In the genomic region with DNA sequence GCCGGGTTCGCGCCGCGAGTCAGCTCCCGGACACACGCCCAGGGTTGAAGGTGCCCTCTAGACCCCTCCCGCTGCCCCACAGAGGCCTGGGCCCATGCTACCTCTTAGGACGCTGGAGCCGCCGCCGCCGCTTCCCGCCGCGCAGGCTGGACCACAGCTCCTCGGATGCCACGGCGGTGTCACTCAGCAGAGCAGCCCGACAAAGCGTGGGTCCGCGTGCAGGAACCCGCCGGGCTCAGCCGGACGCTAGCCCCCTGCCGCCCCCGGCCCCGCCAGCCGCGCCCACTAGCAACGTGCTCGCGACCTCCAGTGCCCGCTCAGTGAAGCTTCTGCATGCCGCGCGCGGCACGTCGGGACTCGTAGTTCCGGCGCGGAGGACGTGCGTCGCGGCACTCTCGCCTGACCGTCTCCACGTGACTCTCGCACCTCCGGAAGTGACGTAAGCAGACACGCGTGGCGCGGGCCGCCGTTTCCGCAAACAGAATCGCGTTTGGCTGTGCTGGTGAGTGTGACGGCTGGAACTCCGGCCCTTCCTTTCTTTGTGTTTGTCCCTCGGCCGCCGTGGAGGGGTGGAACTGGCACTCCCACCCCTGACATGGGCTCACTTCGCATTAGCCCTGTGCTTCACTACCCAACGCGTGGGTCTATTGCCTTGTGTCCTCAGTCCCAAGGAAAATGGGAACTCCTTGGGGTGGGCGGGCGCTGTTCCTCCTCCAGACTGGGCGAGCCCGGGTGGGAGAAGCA, we compare ENCODE assay signal across 1 cellular context.
A peak's percentile ranks its signal among the peaks of the same experiment; 100 is the strongest.
TF ChIP-seq lines count a peak whose summit lies in the region.

A gene with protein sequence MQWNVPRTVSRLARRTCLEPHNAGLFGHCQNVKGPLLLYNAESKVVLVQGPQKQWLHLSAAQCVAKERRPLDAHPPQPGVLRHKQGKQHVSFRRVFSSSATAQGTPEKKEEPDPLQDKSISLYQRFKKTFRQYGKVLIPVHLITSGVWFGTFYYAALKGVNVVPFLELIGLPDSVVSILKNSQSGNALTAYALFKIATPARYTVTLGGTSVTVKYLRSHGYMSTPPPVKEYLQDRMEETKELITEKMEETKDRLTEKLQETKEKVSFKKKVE (minus strand): TSS at position 331 of the 744 bp plus-strand sequence. CDS start 44,481 bp downstream, outside the sequence.
A gene (plus strand): TSS at position 446 of the 744 bp plus-strand sequence. CDS start 4,845 bp downstream, outside the sequence.

TF ChIP-seq in GM23338, 12 proteins besides CTCF, POLR2A, EP300 and RAD21:
- no peak for TF ChIP-seq ZNF331 (CRISPR knock-in tag; IDR thresholded peaks at IDR 0.05; ENCODE audit: low read depth)
- TF ChIP-seq JUNB (IDR thresholded peaks at IDR 0.05; ENCODE audit: unreplicated experiment) = no peak
- no peak for TF ChIP-seq EZH2phosphoT487 (IDR thresholded peaks at IDR 0.05; ENCODE audit: unreplicated experiment)
- peak; percentile 97 for TF ChIP-seq CREB1 (CRISPR knock-in tag; IDR thresholded peaks at IDR 0.05; ENCODE audit: low read depth)
- TF ChIP-seq POLR2AphosphoS5 (IDR thresholded peaks at IDR 0.05; ENCODE audit: low read depth) = peak; percentile 84
- TF ChIP-seq ZNF114 (CRISPR knock-in tag; IDR thresholded peaks at IDR 0.05) = no peak
- TF ChIP-seq, protein P1, sequence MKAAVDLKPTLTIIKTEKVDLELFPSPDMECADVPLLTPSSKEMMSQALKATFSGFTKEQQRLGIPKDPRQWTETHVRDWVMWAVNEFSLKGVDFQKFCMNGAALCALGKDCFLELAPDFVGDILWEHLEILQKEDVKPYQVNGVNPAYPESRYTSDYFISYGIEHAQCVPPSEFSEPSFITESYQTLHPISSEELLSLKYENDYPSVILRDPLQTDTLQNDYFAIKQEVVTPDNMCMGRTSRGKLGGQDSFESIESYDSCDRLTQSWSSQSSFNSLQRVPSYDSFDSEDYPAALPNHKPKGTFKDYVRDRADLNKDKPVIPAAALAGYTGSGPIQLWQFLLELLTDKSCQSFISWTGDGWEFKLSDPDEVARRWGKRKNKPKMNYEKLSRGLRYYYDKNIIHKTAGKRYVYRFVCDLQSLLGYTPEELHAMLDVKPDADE (IDR thresholded peaks at IDR 0.05) = peak; percentile 92
- TF ChIP-seq STAT1 (IDR thresholded peaks at IDR 0.05; ENCODE audit: unreplicated experiment) = no peak
- TF ChIP-seq NANOG (IDR thresholded peaks at IDR 0.05; ENCODE audit: borderline replicate concordance) = no peak
- TF ChIP-seq, protein P2, sequence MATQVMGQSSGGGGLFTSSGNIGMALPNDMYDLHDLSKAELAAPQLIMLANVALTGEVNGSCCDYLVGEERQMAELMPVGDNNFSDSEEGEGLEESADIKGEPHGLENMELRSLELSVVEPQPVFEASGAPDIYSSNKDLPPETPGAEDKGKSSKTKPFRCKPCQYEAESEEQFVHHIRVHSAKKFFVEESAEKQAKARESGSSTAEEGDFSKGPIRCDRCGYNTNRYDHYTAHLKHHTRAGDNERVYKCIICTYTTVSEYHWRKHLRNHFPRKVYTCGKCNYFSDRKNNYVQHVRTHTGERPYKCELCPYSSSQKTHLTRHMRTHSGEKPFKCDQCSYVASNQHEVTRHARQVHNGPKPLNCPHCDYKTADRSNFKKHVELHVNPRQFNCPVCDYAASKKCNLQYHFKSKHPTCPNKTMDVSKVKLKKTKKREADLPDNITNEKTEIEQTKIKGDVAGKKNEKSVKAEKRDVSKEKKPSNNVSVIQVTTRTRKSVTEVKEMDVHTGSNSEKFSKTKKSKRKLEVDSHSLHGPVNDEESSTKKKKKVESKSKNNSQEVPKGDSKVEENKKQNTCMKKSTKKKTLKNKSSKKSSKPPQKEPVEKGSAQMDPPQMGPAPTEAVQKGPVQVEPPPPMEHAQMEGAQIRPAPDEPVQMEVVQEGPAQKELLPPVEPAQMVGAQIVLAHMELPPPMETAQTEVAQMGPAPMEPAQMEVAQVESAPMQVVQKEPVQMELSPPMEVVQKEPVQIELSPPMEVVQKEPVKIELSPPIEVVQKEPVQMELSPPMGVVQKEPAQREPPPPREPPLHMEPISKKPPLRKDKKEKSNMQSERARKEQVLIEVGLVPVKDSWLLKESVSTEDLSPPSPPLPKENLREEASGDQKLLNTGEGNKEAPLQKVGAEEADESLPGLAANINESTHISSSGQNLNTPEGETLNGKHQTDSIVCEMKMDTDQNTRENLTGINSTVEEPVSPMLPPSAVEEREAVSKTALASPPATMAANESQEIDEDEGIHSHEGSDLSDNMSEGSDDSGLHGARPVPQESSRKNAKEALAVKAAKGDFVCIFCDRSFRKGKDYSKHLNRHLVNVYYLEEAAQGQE (IDR thresholded peaks at IDR 0.05; ENCODE audit: unreplicated experiment) = no peak
